In the genomic region with DNA sequence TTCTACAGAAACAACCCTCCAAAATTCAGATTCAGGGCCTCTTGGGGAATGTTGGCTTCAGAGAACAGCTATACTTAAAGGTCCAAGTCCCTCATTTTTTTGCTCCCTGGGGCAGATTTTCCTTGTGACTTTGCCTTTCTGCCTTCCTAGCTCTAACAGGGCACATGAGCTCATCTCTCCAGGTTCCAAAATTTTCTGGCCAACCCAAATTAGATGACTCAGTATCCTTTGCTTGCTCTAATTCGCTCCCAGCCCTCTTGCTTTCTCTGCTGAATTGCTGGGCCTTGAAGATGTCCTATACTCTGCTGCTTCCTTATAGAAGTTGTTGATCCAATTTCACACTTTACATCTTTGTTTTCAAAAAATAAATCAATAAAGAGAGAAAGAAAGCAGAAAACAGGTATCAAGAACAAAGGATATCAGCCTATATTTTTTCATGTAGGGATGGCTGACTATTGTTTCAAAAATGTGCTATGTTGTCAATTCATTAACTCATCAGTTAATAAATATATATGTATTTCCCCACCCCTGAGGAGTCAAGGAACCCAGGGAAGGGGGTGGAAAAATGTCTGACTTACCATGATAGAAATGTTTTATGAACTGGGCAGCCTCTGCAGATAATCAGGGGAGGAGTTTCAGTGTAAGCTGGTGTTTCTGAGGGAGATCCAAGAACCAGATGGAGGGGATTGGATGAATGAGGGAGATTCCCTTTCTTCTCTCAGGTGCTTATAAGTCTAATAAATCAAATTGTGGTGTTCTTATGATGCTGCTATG, we compare ENCODE assay signal across 26 cellular contexts. TPM values are rescaled to one million over a fixed set of nuclear protein-coding genes. Genes with fewer than 3 reads are reported as not detected.
DNase-seq lines count a peak whose midpoint lies in the region; ATAC-seq and TF ChIP-seq lines count a peak whose summit lies in the region.
"Had no signal": no experiment of that assay in that cellular context is flagged by ENCODE, and none has a peak within 500 bp of the region (broad histone marks: within the 10 kb centered on the region; RNA-seq: fewer than 3 reads in every experiment).

No MANE protein-coding gene starts in this region.

- H3K4me3 ChIP-seq in fibroblast of mammary gland (ENCODE audit: control insufficient read depth, low read depth, low read length) = no peak overlapping the region
- no peak overlapping the region for H3K4me3 ChIP-seq in upper lobe of right lung
- H3K4me3 ChIP-seq: hepatocyte, neural progenitor cell, prostate gland, tibial artery had no signal

- ATAC-seq in upper lobe of right lung = no peak
- no peak for ATAC-seq in HG03565 (IDR thresholded peaks at IDR 0.05; ENCODE audit: unreplicated experiment)
- ATAC-seq: effector memory CD8-positive, alpha-beta T cell; left ventricle myocardium superior; Right ventricle myocardium inferior had no signal

- DNase-seq in ELR (ENCODE audit: low read depth) (peak; percentile 36), RPMI7951 (ENCODE audit: low read depth) (peak; percentile 27), fibroblast of mammary gland (ENCODE audit: low read depth) (peak; percentile 70), stromal cell of bone marrow (ENCODE audit: low read depth) (peak; percentile 79), inferior parietal cortex (ENCODE audit: extremely low spot score) (no peak), SKM-1 treated with dmso at 0.1 percent for 144 hours (lab: John Stamatoyannopoulos, UW; ENCODE audit: unreplicated experiment) (no peak), upper lobe of right lung (no peak)
- DNase-seq: activated CD4-positive, alpha-beta T cell treated with anti-CD3 and anti-CD28 coated beads for 48 hours; BE2C; effector memory CD8-positive, alpha-beta T cell; immature natural killer cell; Karpas-422; left ventricle myocardium superior; NCI-H187 treated with DMSO at 0.1 percent for 48 hours; NCI-H82; small intestine; stimulated activated CD4-positive, alpha-beta T cell treated with anti-CD3 and anti-CD28 coated beads, Interleukin-4, amount 100 ng/mL, for 24 hours; stimulated activated naive CD4-positive, alpha-beta T cell treated with Interleukin-2 at 50 U/mL for 16 hours; tibial artery had no signal

- no peaks in the 10 kb centered on the region for H3K27me3 ChIP-seq in upper lobe of right lung
- H3K27me3 ChIP-seq: neural progenitor cell, tibial artery had no signal

- H3K9me3 ChIP-seq in upper lobe of right lung = no peaks in the 10 kb centered on the region
- H3K9me3 ChIP-seq: BE2C, prostate gland, tibial artery had no signal

- TF ChIP-seq CTCF in fibroblast of mammary gland (conservative IDR thresholded peaks at IDR 0.05; ENCODE audit: control insufficient read depth, insufficient read depth, low read depth, low read length) = no peak
- TF ChIP-seq CTCF in upper lobe of right lung (IDR thresholded peaks at IDR 0.05) = no peak

- intact Hi-C loops in upper lobe of right lung (cut with DNase I) = no loop called here

- no peak overlapping the region for H3K27ac ChIP-seq in upper lobe of right lung
- H3K27ac ChIP-seq: hepatocyte, neural progenitor cell, prostate gland, tibial artery had no signal

- H3K4me1 ChIP-seq in upper lobe of right lung = no peaks in the 10 kb centered on the region
- H3K4me1 ChIP-seq: BE2C, neural progenitor cell, prostate gland, tibial artery had no signal

- no peaks in the 10 kb centered on the region for H3K36me3 ChIP-seq in upper lobe of right lung
- H3K36me3 ChIP-seq: BE2C, neural progenitor cell, prostate gland, tibial artery had no signal

RNA-seq across cellular contexts. Expression of gene KRTAP4-2, which starts 1.0 kb away (rescaled TPM):
- total RNA-seq in RPMI7951 (2014; rRNA removed; shearing (Covaris generic)) = not detected in 2 replicates
- not detected for total RNA-seq in upper lobe of right lung
- total RNA-seq: activated T-helper 2 cell treated with anti-CD3 and anti-CD28 coated beads, Interferon-gamma antibody, Interleukin-2, Interleukin-4, amounts not matched to agents 10 μg/mL and 5 μg/mL and 100 μg/mL, durations not matched to agents 14 hours and 24 hours and 36 hours; chondrocyte; hepatocyte; left ventricle myocardium superior; prostate gland; Right ventricle myocardium inferior had no signal

RNA-seq across cellular contexts. Expression of gene KRTAP4-1, which starts 5.7 kb away (rescaled TPM):
- total RNA-seq in RPMI7951 (2014; rRNA removed; shearing (Covaris generic)) = not detected in 2 replicates
- not detected for total RNA-seq in upper lobe of right lung
- total RNA-seq: activated T-helper 2 cell treated with anti-CD3 and anti-CD28 coated beads, Interferon-gamma antibody, Interleukin-2, Interleukin-4, amounts not matched to agents 10 μg/mL and 5 μg/mL and 100 μg/mL, durations not matched to agents 14 hours and 24 hours and 36 hours; chondrocyte; hepatocyte; left ventricle myocardium superior; prostate gland; Right ventricle myocardium inferior had no signal

RNA-seq across cellular contexts. Expression of gene KRTAP9-1, which starts 10.7 kb away (rescaled TPM):
- not detected in 2 replicates for total RNA-seq in RPMI7951 (2014; rRNA removed; shearing (Covaris generic))
- total RNA-seq in upper lobe of right lung = not detected
- total RNA-seq: activated T-helper 2 cell treated with anti-CD3 and anti-CD28 coated beads, Interferon-gamma antibody, Interleukin-2, Interleukin-4, amounts not matched to agents 10 μg/mL and 5 μg/mL and 100 μg/mL, durations not matched to agents 14 hours and 24 hours and 36 hours; chondrocyte; hepatocyte; left ventricle myocardium superior; prostate gland; Right ventricle myocardium inferior had no signal

RNA-seq across cellular contexts. Expression of gene KRTAP4-3, which starts 11.0 kb away (rescaled TPM):
- total RNA-seq in RPMI7951 (2014; rRNA removed; shearing (Covaris generic)) = not detected in 2 replicates
- not detected for total RNA-seq in upper lobe of right lung
- total RNA-seq: activated T-helper 2 cell treated with anti-CD3 and anti-CD28 coated beads, Interferon-gamma antibody, Interleukin-2, Interleukin-4, amounts not matched to agents 10 μg/mL and 5 μg/mL and 100 μg/mL, durations not matched to agents 14 hours and 24 hours and 36 hours; chondrocyte; hepatocyte; left ventricle myocardium superior; prostate gland; Right ventricle myocardium inferior had no signal

RNA-seq across cellular contexts. Expression of gene KRTAP4-4, which starts 18.5 kb away (rescaled TPM):
- total RNA-seq in RPMI7951 (2014; rRNA removed; shearing (Covaris generic)) = not detected in 2 replicates
- total RNA-seq in upper lobe of right lung = not detected
- total RNA-seq: activated T-helper 2 cell treated with anti-CD3 and anti-CD28 coated beads, Interferon-gamma antibody, Interleukin-2, Interleukin-4, amounts not matched to agents 10 μg/mL and 5 μg/mL and 100 μg/mL, durations not matched to agents 14 hours and 24 hours and 36 hours; chondrocyte; hepatocyte; left ventricle myocardium superior; prostate gland; Right ventricle myocardium inferior had no signal

Comparison
In these comparisons a context has a peak if more than half of its experiments do, and no peak if none do; other contexts are left out.
1. DNase-seq: peak in ELR (single experiment), RPMI7951 (single experiment), fibroblast of mammary gland (single experiment) and stromal cell of bone marrow (single experiment); none in inferior parietal cortex (single experiment), SKM-1 treated with dmso at 0.1 percent for 144 hours (single experiment) and upper lobe of right lung (single experiment).